10 cellular contexts compared by ENCODE assay signal in genomic region chr3:169945313-169945712, GRCh38. TPM values are rescaled to one million over a fixed set of nuclear protein-coding genes. Genes with fewer than 3 reads are reported as not detected.
A peak's percentile ranks its signal among the peaks of the same experiment; 100 is the strongest.
DNase-seq lines count a peak whose midpoint lies in the region; ATAC-seq and TF ChIP-seq lines count a peak whose summit lies in the region.
"Had no signal": no experiment of that assay in that cellular context is flagged by ENCODE, and none has a peak within 500 bp of the region (broad histone marks: within the 10 kb centered on the region; RNA-seq: fewer than 3 reads in every experiment).

No MANE protein-coding gene starts in this region.

- H3K27ac Mint-ChIP-seq in activated CD4-positive, alpha-beta T cell treated with anti-CD3 and anti-CD28 coated beads, Interleukin-2, amount 10 ng/mL, durations not matched to agents 24 days and 14 days: no peak overlapping the region
- H3K27ac Mint-ChIP-seq in mesothelial cell of epicardium: no peak overlapping the region

- H3K4me1 Mint-ChIP-seq in activated CD4-positive, alpha-beta T cell treated with anti-CD3 and anti-CD28 coated beads, Interleukin-2, amount 10 ng/mL, durations not matched to agents 24 days and 14 days: peaks cover 10% of the 10 kb centered on the region
- H3K4me1 Mint-ChIP-seq in mesothelial cell of epicardium: peaks cover 9% of the 10 kb centered on the region

- H3K36me3 ChIP-seq in aorta (ENCODE audit: control insufficient read depth in 1 of 2, insufficient read depth in 2 of 2, low read length in 1 of 2): no peaks in the 10 kb centered on the region

- peak; percentile 74 for DNase-seq in activated CD4-positive, alpha-beta T cell treated with anti-CD3 and anti-CD28 coated beads, Interleukin-2, amount 10 ng/mL, durations not matched to agents 24 days and 14 days
- DNase-seq in activated CD4-positive, alpha-beta T cell treated with anti-CD3 and anti-CD28 coated beads for 4 hours: no peak
- DNase-seq in RPMI8226 (peak; percentile 22), germinal center (ENCODE audit: low spot score) (peak; percentile 77), aorta (peak in 1 of 2 donors; percentile 65), mesothelial cell of epicardium (ENCODE audit: low spot score in 2 of 2, unreplicated experiment in 2 of 2) (no peak), coronary artery (ENCODE audit: low spot score) (no peak)

- no peaks in the 10 kb centered on the region for H3K4me1 ChIP-seq in aorta (ENCODE audit: control insufficient read depth in 1 of 2, insufficient read depth in 2 of 2, low read length in 2 of 2)

- H3K36me3 Mint-ChIP-seq in activated CD4-positive, alpha-beta T cell treated with anti-CD3 and anti-CD28 coated beads, Interleukin-2, amount 10 ng/mL, durations not matched to agents 24 days and 14 days (ENCODE audit: low read depth): no peaks in the 10 kb centered on the region
- H3K36me3 Mint-ChIP-seq in mesothelial cell of epicardium: no peaks in the 10 kb centered on the region

- ATAC-seq in HG02884 (IDR thresholded peaks at IDR 0.05; ENCODE audit: unreplicated experiment): peak; percentile 83
- peak; percentile 54 for ATAC-seq in aorta (ENCODE audit: low FRiP score)

- intact Hi-C loops in activated CD4-positive, alpha-beta T cell treated with anti-CD3 and anti-CD28 coated beads, Interleukin-2, amount 10 ng/mL, durations not matched to agents 24 days and 14 days (cut with micrococcal nuclease): no loop called here
- intact Hi-C loops in aorta (cut with DNase I): no loop called here

- H3K27me3 Mint-ChIP-seq in activated CD4-positive, alpha-beta T cell treated with anti-CD3 and anti-CD28 coated beads, Interleukin-2, amount 10 ng/mL, durations not matched to agents 24 days and 14 days: no peaks in the 10 kb centered on the region
- H3K27me3 Mint-ChIP-seq in mesothelial cell of epicardium (ENCODE audit: low read depth): peaks cover 11% of the 10 kb centered on the region

- TF ChIP-seq CTCF in mesothelial cell of epicardium (IDR thresholded peaks at IDR 0.05; ENCODE audit: unreplicated experiment) (no peak), coronary artery (IDR thresholded peaks at IDR 0.05) (no peak)

- H3K9me3 ChIP-seq in aorta (ENCODE audit: control insufficient read depth, low read length): peaks cover 2% of the 10 kb centered on the region

- H3K27ac ChIP-seq in aorta (ENCODE audit: low read depth in 1 of 2, low read length in 2 of 2): no peak overlapping the region
- H3K27ac ChIP-seq in coronary artery: no peak overlapping the region

- H3K27me3 ChIP-seq in aorta (ENCODE audit: control insufficient read depth in 1 of 2, insufficient read depth in 2 of 2, low read length in 1 of 2): no peaks in the 10 kb centered on the region

- H3K9me3 Mint-ChIP-seq in activated CD4-positive, alpha-beta T cell treated with anti-CD3 and anti-CD28 coated beads, Interleukin-2, amount 10 ng/mL, durations not matched to agents 24 days and 14 days: no peaks in the 10 kb centered on the region
- H3K9me3 Mint-ChIP-seq in mesothelial cell of epicardium: peaks cover 3% of the 10 kb centered on the region

- H3K4me3 ChIP-seq in aorta (ENCODE audit: low read length in 2 of 2) (no peak overlapping the region), coronary artery (no peak overlapping the region)

- WGBS in aorta, 2 donors: 62 to 68% methylated on average over 7 of the region's 7 CpGs

- peak overlapping the region; percentile 51 for H3K4me3 Mint-ChIP-seq in activated CD4-positive, alpha-beta T cell treated with anti-CD3 and anti-CD28 coated beads, Interleukin-2, amount 10 ng/mL, durations not matched to agents 24 days and 14 days
- H3K4me3 Mint-ChIP-seq in mesothelial cell of epicardium: no peak overlapping the region

RNA-seq across cellular contexts. Expression of gene SEC62, which starts 21.3 kb away (rescaled TPM):
- total RNA-seq in activated CD4-positive, alpha-beta T cell treated with anti-CD3 and anti-CD28 coated beads, Interleukin-2, amount 10 ng/mL, durations not matched to agents 24 days and 14 days: 72.1 and 72.4 TPM in 2 replicates
- 100 to 1,000 TPM; 116 to 125 TPM for total RNA-seq in aorta
- polyA plus RNA-seq in aorta: 10 to 100 TPM; 69.3 to 74.1 TPM
- total RNA-seq in mesothelial cell of epicardium: 104 to 118 TPM (median 112 TPM) in 3 replicates

RNA-seq across cellular contexts. Expression of gene SAMD7, which starts 33.9 kb away (rescaled TPM):
- not detected in 2 replicates for total RNA-seq in activated CD4-positive, alpha-beta T cell treated with anti-CD3 and anti-CD28 coated beads, Interleukin-2, amount 10 ng/mL, durations not matched to agents 24 days and 14 days
- not detected for total RNA-seq in aorta
- polyA plus RNA-seq in aorta: not detected
- not detected in 3 replicates for total RNA-seq in mesothelial cell of epicardium
- total RNA-seq: mononuclear cell had no signal
- polyA plus RNA-seq: AG04450 had no signal

Comparison
In these comparisons a context has a peak if more than half of its experiments do, and no peak if none do; other contexts are left out.
1. DNase-seq: peak in activated CD4-positive, alpha-beta T cell treated with anti-CD3 and anti-CD28 coated beads, Interleukin-2, amount 10 ng/mL, durations not matched to agents 24 days and 14 days (single experiment), RPMI8226 (single experiment) and germinal center (single experiment); none in activated CD4-positive, alpha-beta T cell treated with anti-CD3 and anti-CD28 coated beads for 4 hours (0 of 2), mesothelial cell of epicardium (0 of 2) and coronary artery (single experiment).